In genomic region chr1:224328644-224329043, GRCh38 we compare ENCODE assay signal across 10 cellular contexts. TPM values are rescaled to one million over a fixed set of nuclear protein-coding genes. Genes with fewer than 3 reads are reported as not detected.
DNase-seq lines count a peak whose midpoint lies in the region; ATAC-seq, FAIRE-seq and TF ChIP-seq lines count a peak whose summit lies in the region.
"Had no signal": no experiment of that assay in that cellular context is flagged by ENCODE, and none has a peak within 500 bp of the region (broad histone marks: within the 10 kb centered on the region; RNA-seq: fewer than 3 reads in every experiment).

No MANE protein-coding gene starts in this region.

- H2BK5ac ChIP-seq in H9 (ENCODE audit: insufficient read length, low read length): no peak overlapping the region

- H3K36me3 ChIP-seq in keratinocyte (ENCODE audit: control insufficient read depth in 2 of 2, extremely low read depth in 1 of 2, insufficient read depth in 2 of 2, low read length in 2 of 2): no peaks in the 10 kb centered on the region

- H3K4me1 ChIP-seq in A549: peaks cover 13% of the 10 kb centered on the region
- H3K4me1 ChIP-seq in H9 (ENCODE audit: insufficient read depth, low read length): no peaks in the 10 kb centered on the region
- H3K4me1 ChIP-seq in keratinocyte (ENCODE audit: control insufficient read depth, extremely low read depth, insufficient read depth, low read length): peaks cover 8% of the 10 kb centered on the region

- no peak overlapping the region for H3K9ac ChIP-seq in H9 (ENCODE audit: extremely low read depth, insufficient read length, low read length)
- H3K9ac ChIP-seq in keratinocyte (ENCODE audit: control insufficient read depth, extremely low read depth, insufficient read depth, low read length): no peak overlapping the region

- no peak overlapping the region for H4K8ac ChIP-seq in H9 (replicated peaks; ENCODE audit: insufficient read length, low read depth, low read length)

- no peaks in the 10 kb centered on the region for H3K27me3 Mint-ChIP-seq in H9 (ENCODE audit: low read depth)
- H3K27me3 Mint-ChIP-seq in activated naive CD8-positive, alpha-beta T cell: no peaks in the 10 kb centered on the region

- peaks cover 3 to 17% (median 10%) of the 10 kb centered on the region in 3 experiments; a peak in 5 of 7 replicates for H3K36me3 Mint-ChIP-seq in H9 (ENCODE audit: insufficient read depth in 1 of 3, low read depth in 3 of 3)
- H3K36me3 Mint-ChIP-seq in activated naive CD8-positive, alpha-beta T cell: no peaks in the 10 kb centered on the region

- no peak for FAIRE-seq in A549 (lab: Jason Lieb, UNC)
- FAIRE-seq in keratinocyte (lab: Jason Lieb, UNC): no peak
- FAIRE-seq in frontal cortex (lab: Jason Lieb, UNC): no peak

- peaks cover 11% of the 10 kb centered on the region for H3K79me1 ChIP-seq in H9 (ENCODE audit: insufficient read depth, low read depth, low read length, poor library complexity, severe bottlenecking)

- no peak overlapping the region for H3T11ph ChIP-seq in H9 (ENCODE audit: low read length)

- TF ChIP-seq CTCF in A549 (IDR thresholded peaks at IDR 0.05): no peak
- TF ChIP-seq CTCF in H9 (conservative IDR thresholded peaks at IDR 0.05): no peak
- no peak for TF ChIP-seq CTCF in keratinocyte (optimal IDR thresholded peaks at IDR 0.05 in 1 of 3, IDR thresholded peaks at IDR 0.05 in 1 of 3, conservative IDR thresholded peaks at IDR 0.05 in 1 of 3; ENCODE audit: extremely low read depth in 1 of 3, insufficient read depth in 2 of 3, low read length in 3 of 3)

- H3K4me3 ChIP-seq in A549 (peak overlapping the region; percentile 80), keratinocyte (ENCODE audit: control insufficient read depth in 2 of 3, extremely low read depth in 1 of 3, insufficient read depth in 2 of 3, low read depth in 1 of 3, low read length in 3 of 3) (peak overlapping the region in 1 of 3 experiments; percentile 97)

- CTCF ChIA-PET in A549 (lab: Yijun Ruan, JAX): interaction anchor here (1.9 kb wide), 1 partner anchor 212 kb away, joined by 15 read pairs; no protein-coding TSS in a partner anchor

- H4K91ac ChIP-seq in H9 (ENCODE audit: insufficient read length, low read depth, low read length): no peak overlapping the region

- TF ChIP-seq POLR2A in A549 (IDR thresholded peaks at IDR 0.05; ENCODE audit: low read length): no peak

- H3K9me3 Mint-ChIP-seq in H9: no peaks in the 10 kb centered on the region
- H3K9me3 Mint-ChIP-seq in activated naive CD8-positive, alpha-beta T cell (ENCODE audit: low read depth): no peaks in the 10 kb centered on the region

- WGBS in A549 (ENCODE audit: missing lambda C conversion rate): 88% methylated on average over 6 of the region's 6 CpGs
- no CpG with 5 or more reads among the region's 6 CpGs for WGBS in H9 (ENCODE audit: extremely low coverage, insufficient read length, low lambda C conversion rate)

- peak overlapping the region; percentile 87 for H3K4me2 ChIP-seq in A549
- no peak overlapping the region for H3K4me2 ChIP-seq in H9 (ENCODE audit: insufficient read depth, insufficient read length, low read length)
- H3K4me2 ChIP-seq in keratinocyte (ENCODE audit: control insufficient read depth, extremely low read depth, insufficient read depth, low read depth, low read length): peak overlapping the region; percentile 84

- H3K79me2 ChIP-seq in H9 (ENCODE audit: insufficient read depth, low read length) (peaks cover 12% of the 10 kb centered on the region; the same call in 1 of the 2 replicates), keratinocyte (ENCODE audit: control insufficient read depth, insufficient read depth, low read length) (peaks cover 49% of the 10 kb centered on the region)

- DNase-seq in A549 (ENCODE audit: low read depth in 1 of 2, low spot score in 1 of 2) (no peak), H9 (no peak), keratinocyte (ENCODE audit: low read depth, low spot score) (no peak), occipital lobe (lab: John Stamatoyannopoulos, UW) (no peak), frontal cortex (ENCODE audit: low spot score in 2 of 2) (no peak), NCI-H2171 (lab: John Stamatoyannopoulos, UW) (no peak)
- DNase-seq: DMS79 treated with DMSO at 0.1 percent for 48 hours, NCI-H446 treated with DMSO at 0.1 percent for 48 hours had no signal

- peaks cover 16 to 23% of the 10 kb centered on the region in 2 experiments for H3K4me1 Mint-ChIP-seq in H9
- peaks cover 46% of the 10 kb centered on the region for H3K4me1 Mint-ChIP-seq in activated naive CD8-positive, alpha-beta T cell (ENCODE audit: low read depth)

- H2BK12ac ChIP-seq in H9 (ENCODE audit: insufficient read length, low read depth, low read length): no peak overlapping the region

- H3K56ac ChIP-seq in H9 (ENCODE audit: insufficient read length, low read depth, low read length): no peak overlapping the region

- no peak overlapping the region for H3K23ac ChIP-seq in H9 (ENCODE audit: insufficient read length, low read depth, low read length)

- H3K18ac ChIP-seq in H9 (ENCODE audit: insufficient read length, low read depth, low read length): no peak overlapping the region

- H3K9me1 ChIP-seq in keratinocyte (ENCODE audit: control insufficient read depth, extremely low read depth, insufficient read depth, low read length): no peaks in the 10 kb centered on the region

- H3K27ac Mint-ChIP-seq in H9: peak overlapping the region in 1 of 3 experiments; percentile 59; a peak in 2 of 7 replicates
- peak overlapping the region; percentile 79 for H3K27ac Mint-ChIP-seq in activated naive CD8-positive, alpha-beta T cell

- peaks cover 9% of the 10 kb centered on the region for H3K23me2 ChIP-seq in H9 (ENCODE audit: insufficient read length, low read depth, low read length, poor library complexity, severe bottlenecking)

- POLR2A ChIA-PET in A549 (lab: Yijun Ruan, JAX): interaction anchor here (2.1 kb wide), 1 partner anchor 146 kb away, joined by 11 read pairs; the partner anchor contains the start of gene DEGS1

- H4K20me1 ChIP-seq in H9 (ENCODE audit: control insufficient read depth, insufficient read depth, insufficient read length) (no peaks in the 10 kb centered on the region), keratinocyte (ENCODE audit: control insufficient read depth, extremely low read depth, insufficient read depth, low read length) (no peaks in the 10 kb centered on the region)

- TF ChIP-seq RAD21 in A549 (conservative IDR thresholded peaks at IDR 0.05 in 1 of 2, IDR thresholded peaks at IDR 0.05 in 1 of 2): no peak

- H3K14ac ChIP-seq in H9 (ENCODE audit: insufficient read depth, low read length): no peak overlapping the region

- no peak overlapping the region for H2BK20ac ChIP-seq in H9 (ENCODE audit: low read depth, low read length, poor library complexity, severe bottlenecking)

- no peak overlapping the region for H4K5ac ChIP-seq in H9 (ENCODE audit: insufficient read length, low read depth, low read length)

- no peak overlapping the region for H2BK15ac ChIP-seq in H9 (ENCODE audit: low read depth, low read length)

- H2AFZ ChIP-seq in H9 (ENCODE audit: low read length) (no peak overlapping the region), keratinocyte (ENCODE audit: control insufficient read depth, low read length) (no peak overlapping the region)

- no peak for ATAC-seq in A549
- no peak for ATAC-seq in GM21447 (IDR thresholded peaks at IDR 0.05; ENCODE audit: unreplicated experiment)

- TF ChIP-seq EP300 in A549 (IDR thresholded peaks at IDR 0.05): no peak

- H3K9me3 ChIP-seq in A549: no peaks in the 10 kb centered on the region
- no peaks in the 10 kb centered on the region for H3K9me3 ChIP-seq in H9 (ENCODE audit: control insufficient read depth, low read depth, low read length)
- H3K9me3 ChIP-seq in keratinocyte (ENCODE audit: control insufficient read depth, low read depth, low read length): no peaks in the 10 kb centered on the region

- no peak overlapping the region for H2AK5ac ChIP-seq in H9 (ENCODE audit: insufficient read length, low read length)

- dilution Hi-C loops in keratinocyte (cut with MboI; ENCODE audit: extremely low pct_ligation_motif_present, low sequenced_read_pairs): no loop called here

- no peak overlapping the region for H3K4ac ChIP-seq in H9 (ENCODE audit: low read depth, low read length)

- H3K27ac ChIP-seq in A549 (peak overlapping the region in 1 of 2 experiments; percentile 95; a peak in 1 of 6 replicates), H9 (ENCODE audit: insufficient read length, low read depth, low read length) (no peak overlapping the region), keratinocyte (ENCODE audit: control insufficient read depth, insufficient read depth, low read length) (no peak overlapping the region)

- H3K4me3 Mint-ChIP-seq in H9: peak overlapping the region; percentile 71 to 93
- H3K4me3 Mint-ChIP-seq in activated naive CD8-positive, alpha-beta T cell: peak overlapping the region; percentile 99

- H2BK120ac ChIP-seq in H9 (ENCODE audit: low read depth, low read length, poor library complexity, severe bottlenecking): no peak overlapping the region

- H3K27me3 ChIP-seq in H9 (ENCODE audit: insufficient read depth, low read length): no peaks in the 10 kb centered on the region
- no peaks in the 10 kb centered on the region for H3K27me3 ChIP-seq in keratinocyte (ENCODE audit: control insufficient read depth, extremely low read depth, insufficient read depth, low read length)

RNA-seq across cellular contexts. Expression of gene NVL, which starts 1.3 kb away (rescaled TPM):
- polyA plus RNA-seq in A549 (2011; rRNA removed) (20.7 and 28.6 TPM in 2 replicates), A549 (2017; fragmentation: RNase III; extraction: RNeasy Plus Mini Kit Qiagen cat#74134 plus additional on column Dnase treatment) (21.9 to 23.2 TPM (median 22.3 TPM) in 3 replicates), keratinocyte (17.9 to 25.4 TPM (median 24.9 TPM) in 3 replicates)
- 11.6 and 12.3 TPM in 2 replicates for polyA plus RNA-seq in A549 (2012; cell fraction: cytosol; rRNA removed)
- polyA plus RNA-seq in A549 (2012; cell fraction: nucleus; rRNA removed): 14.2 and 22.5 TPM in 2 replicates
- 14.7 and 16.7 TPM in 2 replicates for polyA minus RNA-seq in A549 (2011; rRNA and poly(A)+ RNA removed)
- total RNA-seq in H9 (2021) (64.0 and 66.9 TPM in 2 replicates), occipital lobe (36.0 TPM), frontal cortex (35.5 TPM)
- polyA plus RNA-seq in keratinocyte (2011; ENCODE audit: low read depth): 68.2 TPM
- 16.4 and 20.1 TPM in 2 replicates for polyA plus RNA-seq in keratinocyte (2011; cell fraction: cytosol; rRNA removed)
- 33.8 and 35.4 TPM in 2 replicates for polyA plus RNA-seq in keratinocyte (2011; cell fraction: nucleus; rRNA removed)
- 9.9 and 18.1 TPM in 2 replicates for polyA plus RNA-seq in keratinocyte (2012; ENCODE audit: low replicate concordance)
- polyA minus RNA-seq in keratinocyte: 13.4 to 26.4 TPM (median 14.3 TPM) in 3 replicates
- polyA minus RNA-seq in keratinocyte (2011; cell fraction: cytosol; rRNA and poly(A)+ RNA removed): 15.0 TPM
- polyA minus RNA-seq in keratinocyte (2011; cell fraction: nucleus; rRNA and poly(A)+ RNA removed): 16.6 and 30.8 TPM in 2 replicates

RNA-seq across cellular contexts. Expression of gene CNIH4, which starts 28.0 kb away (rescaled TPM):
- polyA plus RNA-seq in A549 (2011; rRNA removed): 102 and 124 TPM in 2 replicates
- polyA plus RNA-seq in A549 (2012; cell fraction: cytosol; rRNA removed): 46.4 and 58.0 TPM in 2 replicates
- polyA plus RNA-seq in A549 (2012; cell fraction: nucleus; rRNA removed): 25.9 and 33.0 TPM in 2 replicates
- polyA plus RNA-seq in A549 (2017; fragmentation: RNase III; extraction: RNeasy Plus Mini Kit Qiagen cat#74134 plus additional on column Dnase treatment): 98.6 to 104 TPM (median 104 TPM) in 3 replicates
- polyA minus RNA-seq in A549 (2011; rRNA and poly(A)+ RNA removed): 42.3 and 43.4 TPM in 2 replicates
- total RNA-seq in H9 (2021): 104 and 114 TPM in 2 replicates
- polyA plus RNA-seq in keratinocyte: 63.5 to 139 TPM (median 103 TPM) in 3 replicates
- 18.0 TPM for polyA plus RNA-seq in keratinocyte (2011; ENCODE audit: low read depth)
- 41.1 and 77.2 TPM in 2 replicates for polyA plus RNA-seq in keratinocyte (2011; cell fraction: cytosol; rRNA removed)
- 44.5 and 51.8 TPM in 2 replicates for polyA plus RNA-seq in keratinocyte (2011; cell fraction: nucleus; rRNA removed)
- polyA plus RNA-seq in keratinocyte (2012; ENCODE audit: low replicate concordance): 86.0 and 92.7 TPM in 2 replicates
- polyA minus RNA-seq in keratinocyte: 20.7 to 99.3 TPM (median 58.3 TPM) in 3 replicates
- polyA minus RNA-seq in keratinocyte (2011; cell fraction: cytosol; rRNA and poly(A)+ RNA removed): 13.8 TPM
- 16.1 and 21.6 TPM in 2 replicates for polyA minus RNA-seq in keratinocyte (2011; cell fraction: nucleus; rRNA and poly(A)+ RNA removed)
- 34.2 TPM for total RNA-seq in occipital lobe
- total RNA-seq in frontal cortex: 39.1 TPM
